In the genomic region with DNA sequence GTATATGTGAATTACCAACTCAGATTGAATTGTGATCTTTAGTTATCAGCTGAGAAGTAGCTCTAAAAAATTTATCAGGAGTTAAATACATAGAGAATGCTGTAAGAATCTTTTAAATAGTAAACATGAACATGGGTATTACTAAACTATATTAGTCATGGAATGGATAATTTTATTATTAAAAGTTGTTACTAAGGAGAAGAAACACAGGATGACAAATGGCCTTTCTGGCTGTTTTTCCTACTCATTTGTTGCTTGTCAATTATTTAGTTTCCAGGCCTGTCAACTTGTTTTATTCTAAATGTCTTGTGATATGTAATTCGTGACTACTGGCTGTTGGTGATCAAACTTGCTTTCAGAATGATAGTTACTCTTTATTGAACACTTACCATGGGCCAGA, we compare ENCODE assay signal across 25 cellular contexts. TPM values are rescaled to one million over a fixed set of nuclear protein-coding genes. Genes with fewer than 3 reads are reported as not detected.
DNase-seq lines count a peak whose midpoint lies in the region; ATAC-seq, FAIRE-seq and TF ChIP-seq lines count a peak whose summit lies in the region.
"Had no signal": no experiment of that assay in that cellular context is flagged by ENCODE, and none has a peak within 500 bp of the region (broad histone marks: within the 10 kb centered on the region; RNA-seq: fewer than 3 reads in every experiment).

No MANE protein-coding gene starts in this region.

- ATAC-seq in HG03521 (IDR thresholded peaks at IDR 0.05; ENCODE audit: unreplicated experiment) = no peak
- ATAC-seq: CD8-positive, alpha-beta T cell; GM23338; K562 had no signal

- TF ChIP-seq CTCF in HFFc6 (IDR thresholded peaks at IDR 0.05) (no peak), bronchial epithelial cell (IDR thresholded peaks at IDR 0.05; ENCODE audit: insufficient read depth, low read length, severe bottlenecking) (no peak), fibroblast of pulmonary artery (IDR thresholded peaks at IDR 0.05; ENCODE audit: low read length, missing control alignments) (no peak)

- H3K4me1 Mint-ChIP-seq in HFFc6 (ENCODE audit: low read depth) = no peaks in the 10 kb centered on the region
- peaks cover under 1% of the 10 kb centered on the region for H3K4me1 Mint-ChIP-seq in T-helper 2 cell treated with Interferon-gamma antibody and Interleukin-4, amounts not matched to agents 5 μg/mL and 100 μg/mL, for 36 hours (ENCODE audit: low read depth)
- H3K4me1 Mint-ChIP-seq: B cell had no signal

- DNase-seq in HFFc6 = no peak
- peak; percentile 7 for DNase-seq in bronchial epithelial cell (ENCODE audit: low read depth)
- DNase-seq in fibroblast of pulmonary artery (ENCODE audit: low read depth) = peak; percentile 8
- no peak for DNase-seq in T-helper 2 cell treated with Interferon-gamma antibody and Interleukin-4, amounts not matched to agents 5 μg/mL and 100 μg/mL, for 36 hours (ENCODE audit: low spot score)
- no peak for DNase-seq in DMS53 treated with DMSO at 0.1 percent for 48 hours (lab: John Stamatoyannopoulos, UW; ENCODE audit: unreplicated experiment)
- no peak for DNase-seq in stimulated activated CD4-positive, alpha-beta T cell treated with anti-CD3 and anti-CD28 coated beads, Interleukin-12 subunit alpha, Interleukin-12 subunit beta, amount 100 ng/mL, for 4 hours
- DNase-seq: Caco-2; CD8-positive, alpha-beta T cell; DMS 273 treated with DMSO at 0.1 percent for 48 hours; DMS79 treated with DMSO at 0.1 percent for 48 hours; GF-D8; H9; Kasumi-1; MG63; NCI-H2029; NCI-H446; NCI-H524 treated with DMSO at 0.1 percent for 48 hours; NCI-H774 had no signal

- no peaks in the 10 kb centered on the region; the same call in 1 of the 2 replicates for H3K27me3 Mint-ChIP-seq in HFFc6 (ENCODE audit: insufficient read depth)
- H3K27me3 Mint-ChIP-seq in T-helper 2 cell treated with Interferon-gamma antibody and Interleukin-4, amounts not matched to agents 5 μg/mL and 100 μg/mL, for 36 hours (ENCODE audit: low read depth) = no peaks in the 10 kb centered on the region
- H3K27me3 Mint-ChIP-seq: B cell had no signal

- no peaks in the 10 kb centered on the region for H3K27me3 ChIP-seq in bronchial epithelial cell (ENCODE audit: control insufficient read depth, insufficient read depth, low read length)
- H3K27me3 ChIP-seq: MG63, SJSA1 had no signal

- peaks cover 3% of the 10 kb centered on the region for H3K36me3 ChIP-seq in bronchial epithelial cell (ENCODE audit: control insufficient read depth, insufficient read depth, low read length)

- H3K4me3 ChIP-seq in bronchial epithelial cell (ENCODE audit: low read depth, low read length) (no peak overlapping the region), fibroblast of pulmonary artery (replicated peaks; ENCODE audit: low read depth, low read length) (no peak overlapping the region)
- H3K4me3 ChIP-seq: GM23338, K562, MG63, SJSA1 had no signal

- H3K27ac Mint-ChIP-seq in HFFc6 = peak overlapping the region; percentile 54; the same call in 1 of the 2 replicates
- H3K27ac Mint-ChIP-seq in T-helper 2 cell treated with Interferon-gamma antibody and Interleukin-4, amounts not matched to agents 5 μg/mL and 100 μg/mL, for 36 hours = no peak overlapping the region
- H3K27ac Mint-ChIP-seq: B cell; CD8-positive, alpha-beta T cell; H9 had no signal

- H3K4me3 Mint-ChIP-seq in HFFc6 = no peak overlapping the region
- no peak overlapping the region for H3K4me3 Mint-ChIP-seq in T-helper 2 cell treated with Interferon-gamma antibody and Interleukin-4, amounts not matched to agents 5 μg/mL and 100 μg/mL, for 36 hours
- H3K4me3 Mint-ChIP-seq: B cell; CD8-positive, alpha-beta T cell; GM23338; H9 had no signal

- H3K36me3 Mint-ChIP-seq in HFFc6 (ENCODE audit: low read depth) = peaks cover 30% of the 10 kb centered on the region
- H3K36me3 Mint-ChIP-seq in T-helper 2 cell treated with Interferon-gamma antibody and Interleukin-4, amounts not matched to agents 5 μg/mL and 100 μg/mL, for 36 hours (ENCODE audit: low read depth) = peaks cover 45% of the 10 kb centered on the region

- H3K9me3 Mint-ChIP-seq in HFFc6 = no peaks in the 10 kb centered on the region
- no peaks in the 10 kb centered on the region for H3K9me3 Mint-ChIP-seq in T-helper 2 cell treated with Interferon-gamma antibody and Interleukin-4, amounts not matched to agents 5 μg/mL and 100 μg/mL, for 36 hours
- H3K9me3 Mint-ChIP-seq: CD8-positive, alpha-beta T cell; GM23338; H9 had no signal

- no peak for FAIRE-seq in bronchial epithelial cell (lab: Jason Lieb, UNC)
- FAIRE-seq: GM12891, HTR-8/SVneo, K562 had no signal

RNA-seq across cellular contexts. Expression of a gene that starts 58.7 kb away (rescaled TPM):
- total RNA-seq in HFFc6 (2021; fragmentation: NEBNext Ultra II Directional; extraction: Animal tissue kit (Norgen Biotek cat#: 25700)) = 100 to 1,000 TPM; 135 to 175 (median 148) TPM
- total RNA-seq in bronchial epithelial cell = 128 and 173 TPM in 2 replicates

Comparison
In these comparisons a context has a peak if more than half of its experiments do, and no peak if none do; other contexts are left out.
1. DNase-seq: peak in bronchial epithelial cell (single experiment) and fibroblast of pulmonary artery (single experiment); none in HFFc6 (single experiment), T-helper 2 cell treated with Interferon-gamma antibody and Interleukin-4, amounts not matched to agents 5 μg/mL and 100 μg/mL, for 36 hours (single experiment), DMS53 treated with DMSO at 0.1 percent for 48 hours (single experiment) and stimulated activated CD4-positive, alpha-beta T cell treated with anti-CD3 and anti-CD28 coated beads, Interleukin-12 subunit alpha, Interleukin-12 subunit beta, amount 100 ng/mL, for 4 hours (single experiment).